Comparison of ENCODE assay signal across 1 cellular context in the genomic region with DNA sequence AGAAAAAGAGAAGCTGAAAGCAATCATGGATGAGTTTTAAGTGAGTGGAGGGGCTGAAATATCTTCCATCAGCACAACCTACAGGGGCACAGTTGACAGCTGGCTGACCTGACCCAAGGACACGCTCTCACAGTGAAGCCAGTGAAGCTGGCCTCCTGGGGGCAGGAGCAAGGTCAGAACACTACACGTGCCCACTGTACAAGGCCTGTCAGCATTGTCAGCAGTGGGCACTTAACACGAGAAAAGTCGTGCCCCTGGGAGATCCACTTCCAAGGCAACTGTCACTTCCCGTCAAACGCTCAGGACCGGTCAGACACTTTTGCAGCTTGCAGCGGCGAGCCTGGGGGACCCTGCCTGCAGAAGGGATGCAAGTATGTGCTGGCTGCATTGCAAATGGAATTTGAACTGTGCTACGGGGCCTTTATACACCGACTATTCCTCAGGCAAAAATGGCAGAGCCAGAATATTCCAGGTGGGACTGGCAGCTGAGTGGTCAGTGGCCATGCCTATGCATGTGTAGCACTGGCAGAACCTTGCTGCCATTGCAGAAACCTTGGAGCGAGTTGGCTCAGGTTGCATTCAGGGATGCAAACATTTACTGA.
TF ChIP-seq lines count a peak whose summit lies in the region.

No MANE protein-coding gene starts in this region.

TF ChIP-seq in IMR-90, 13 proteins besides CTCF, POLR2A, EP300 and RAD21:
- TF ChIP-seq BHLHE40 (IDR thresholded peaks at IDR 0.05; ENCODE audit: low read depth, low read length) (no peak), FOS (IDR thresholded peaks at IDR 0.05; ENCODE audit: low read depth, low read length) (no peak), CHD1 (IDR thresholded peaks at IDR 0.05; ENCODE audit: low read depth, low read length) (no peak), RFX5 (IDR thresholded peaks at IDR 0.05; ENCODE audit: low read depth, low read length) (no peak), MAZ (IDR thresholded peaks at IDR 0.05; ENCODE audit: borderline replicate concordance, low read depth, low read length) (no peak), MAFK (IDR thresholded peaks at IDR 0.05; ENCODE audit: low read depth, low read length) (no peak), SMC3 (IDR thresholded peaks at IDR 0.05; ENCODE audit: low read depth, low read length) (no peak), CEBPB (IDR thresholded peaks at IDR 0.05; ENCODE audit: low read depth, low read length) (no peak), RCOR1 (IDR thresholded peaks at IDR 0.05; ENCODE audit: insufficient replicate concordance, low read length) (no peak)
